ENCODE assay signal across 8 cellular contexts in genomic region chr3:61381745-61382392, GRCh38.
A peak's percentile ranks its signal among the peaks of the same experiment; 100 is the strongest.
DNase-seq lines count a peak whose midpoint lies in the region; ATAC-seq and TF ChIP-seq lines count a peak whose summit lies in the region.

No MANE protein-coding gene starts in this region.

- DNase-seq in DMS53 treated with DMSO at 0.1 percent for 48 hours (lab: John Stamatoyannopoulos, UW; ENCODE audit: unreplicated experiment), result peak; percentile 13
- DNase-seq in GM19240 (ENCODE audit: insufficient read length, low spot score), result peak; percentile 33
- peak; percentile 57 for DNase-seq in RPMI7951 (ENCODE audit: low read depth)
- DNase-seq in esophagus squamous epithelium (lab: John Stamatoyannopoulos, UW), result no peak
- no peak for DNase-seq in cortex of kidney (lab: John Stamatoyannopoulos, UW)
- DNase-seq in activated CD8-positive, alpha-beta memory T cell treated with anti-CD3 and anti-CD28 coated beads, Interleukin-2, amount 50 U/mL, for 4 hours, result no peak

- no peaks in the 10 kb centered on the region for H3K79me2 ChIP-seq in neural cell (replicated peaks; ENCODE audit: insufficient read depth, low read length)

- H3K4me1 ChIP-seq in esophagus squamous epithelium, result no peaks in the 10 kb centered on the region

- TF ChIP-seq RAD21 in neural cell (conservative IDR thresholded peaks at IDR 0.05), result peak; percentile 68

- TF ChIP-seq CTCF in esophagus squamous epithelium (IDR thresholded peaks at IDR 0.05) (peak in 5 of 6 experiments; percentile 34 to 69 (median 62)), neural cell (IDR thresholded peaks at IDR 0.05; ENCODE audit: poor library complexity, severe bottlenecking) (peak; percentile 64)

- ATAC-seq in HG03280 (IDR thresholded peaks at IDR 0.05; ENCODE audit: unreplicated experiment), result peak; percentile 83

- H3K4me3 ChIP-seq in esophagus squamous epithelium (no peak overlapping the region), neural cell (ENCODE audit: low read length) (no peak overlapping the region)

- H3K36me3 ChIP-seq in esophagus squamous epithelium, result no peaks in the 10 kb centered on the region
- no peaks in the 10 kb centered on the region for H3K36me3 ChIP-seq in neural cell (ENCODE audit: insufficient read depth, low read length)

- no peaks in the 10 kb centered on the region for H4K20me1 ChIP-seq in neural cell (ENCODE audit: insufficient read depth)

- no peaks in the 10 kb centered on the region for H3F3A ChIP-seq in neural cell (ENCODE audit: insufficient read depth, low read length, poor library complexity, severe bottlenecking)

- H3K9me3 ChIP-seq in esophagus squamous epithelium (no peaks in the 10 kb centered on the region), neural cell (ENCODE audit: low read length) (no peaks in the 10 kb centered on the region)

- 62 to 67% methylated on average over 7 of the region's 7 CpGs for WGBS in esophagus squamous epithelium, 2 donors

- no peak overlapping the region for H3K27ac ChIP-seq in esophagus squamous epithelium
- no peak overlapping the region for H3K27ac ChIP-seq in neural cell (ENCODE audit: low read length)

- TF ChIP-seq POLR2A in esophagus squamous epithelium (IDR thresholded peaks at IDR 0.05), result no peak

- no peak for TF ChIP-seq EP300 in neural cell (conservative IDR thresholded peaks at IDR 0.05; ENCODE audit: poor library complexity, severe bottlenecking)

- no peak overlapping the region for H3K9ac ChIP-seq in neural cell (ENCODE audit: low read length)

- H3K9me2 ChIP-seq in neural cell (ENCODE audit: insufficient read depth, low read length), result no peaks in the 10 kb centered on the region

- no peak overlapping the region for H2AFZ ChIP-seq in neural cell (ENCODE audit: low read depth, low read length)

- H3K27me3 ChIP-seq in esophagus squamous epithelium, result no peaks in the 10 kb centered on the region
- H3K27me3 ChIP-seq in neural cell (ENCODE audit: insufficient read depth, low read depth, low read length), result no peaks in the 10 kb centered on the region

- intact Hi-C loops in esophagus squamous epithelium (cut with DNase I), result no loop called here

- no peak overlapping the region for H3K4me2 ChIP-seq in neural cell (ENCODE audit: low read length)

TF ChIP-seq in neural cell, 6 proteins besides CTCF, POLR2A, EP300 and RAD21:
- TF ChIP-seq SMC3 (conservative IDR thresholded peaks at IDR 0.05; ENCODE audit: poor library complexity), result peak; percentile 66
- no peak for TF ChIP-seq MXI1 (conservative IDR thresholded peaks at IDR 0.05; ENCODE audit: poor library complexity, severe bottlenecking)

Comparison
In these comparisons a context has a peak if more than half of its experiments do, and no peak if none do; other contexts are left out.
1. DNase-seq: peak in DMS53 treated with DMSO at 0.1 percent for 48 hours (single experiment), GM19240 (single experiment) and RPMI7951 (single experiment); none in esophagus squamous epithelium (single experiment), cortex of kidney (single experiment) and activated CD8-positive, alpha-beta memory T cell treated with anti-CD3 and anti-CD28 coated beads, Interleukin-2, amount 50 U/mL, for 4 hours (single experiment).